Comparison of ENCODE assay signal across 8 cellular contexts in the genomic region with DNA sequence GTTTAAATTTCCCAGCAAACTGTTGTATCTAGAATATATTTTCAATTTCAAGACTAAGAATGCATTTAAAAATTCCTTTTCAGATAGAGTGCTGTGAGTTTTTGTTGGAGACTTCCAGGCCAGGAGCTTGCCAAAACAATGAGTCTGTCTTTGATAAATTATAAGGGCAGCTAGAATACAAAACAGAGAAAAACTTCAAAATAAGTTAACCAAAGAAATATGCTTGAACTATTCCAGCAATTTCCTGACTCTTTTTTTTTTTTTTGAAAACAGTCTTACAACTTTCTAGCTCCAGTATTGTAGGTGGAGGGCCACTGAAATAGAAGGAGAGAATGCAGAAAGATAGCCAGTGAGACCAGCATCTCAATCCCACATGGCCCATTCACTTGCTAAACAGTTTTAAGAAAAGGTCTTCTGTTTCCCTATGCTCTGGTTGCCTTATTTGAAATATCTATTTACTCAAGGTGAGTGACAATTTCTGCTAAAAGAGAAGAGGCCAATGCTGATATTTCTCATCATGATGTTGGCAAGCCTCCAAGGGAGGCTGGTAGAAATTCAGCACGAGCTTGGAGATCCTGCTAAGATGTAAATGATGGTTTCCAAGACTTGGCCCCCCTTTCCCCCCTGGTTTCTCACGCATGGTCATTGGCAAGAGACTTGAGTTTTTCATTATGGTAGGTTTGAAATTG.
DNase-seq lines count a peak whose midpoint lies in the region; ATAC-seq and TF ChIP-seq lines count a peak whose summit lies in the region.

No MANE protein-coding gene starts in this region.

- no peaks in the 10 kb centered on the region for H3K36me3 ChIP-seq in right atrium auricular region
- H3K36me3 ChIP-seq in left lung: peaks cover 0 to 4% of the 10 kb centered on the region in 2 donors
- peaks cover 0 to 3% of the 10 kb centered on the region in 2 donors for H3K36me3 ChIP-seq in psoas muscle (ENCODE audit: insufficient read depth in 1 of 2, low read depth in 1 of 2)

- H3K9me3 ChIP-seq in right atrium auricular region: peaks cover 0 to 9% of the 10 kb centered on the region in 2 donors
- H3K9me3 ChIP-seq in left lung: peaks cover 0 to 8% of the 10 kb centered on the region in 2 donors
- H3K9me3 ChIP-seq in psoas muscle: no peaks in the 10 kb centered on the region

- H3K4me3 ChIP-seq in right atrium auricular region: no peak overlapping the region
- no peak overlapping the region for H3K4me3 ChIP-seq in left lung
- no peak overlapping the region for H3K4me3 ChIP-seq in psoas muscle

- 45 to 68% (median 60%) methylated on average over 2 of the region's 2 CpGs for WGBS in psoas muscle, 3 donors

- no peaks in the 10 kb centered on the region for H3K27me3 ChIP-seq in right atrium auricular region
- H3K27me3 ChIP-seq in left lung: no peaks in the 10 kb centered on the region
- no peaks in the 10 kb centered on the region for H3K27me3 ChIP-seq in psoas muscle (ENCODE audit: insufficient read depth in 3 of 3, low read length in 2 of 3)

- TF ChIP-seq CTCF in right atrium auricular region (IDR thresholded peaks at IDR 0.05): no peak
- no peak for TF ChIP-seq CTCF in left lung (IDR thresholded peaks at IDR 0.05)
- no peak for TF ChIP-seq CTCF in psoas muscle (IDR thresholded peaks at IDR 0.05)

- peak; percentile 50 for DNase-seq in right atrium auricular region (ENCODE audit: low spot score)
- DNase-seq in Right ventricle myocardium superior: no peak
- peak; percentile 74 for DNase-seq in astrocyte of the hippocampus (ENCODE audit: low read depth, low spot score)
- DNase-seq in left lung: no peak
- no peak for DNase-seq in NCI-H345 treated with DMSO at 0.1 percent for 48 hours (lab: John Stamatoyannopoulos, UW; ENCODE audit: unreplicated experiment)
- no peak for DNase-seq in NCI-H2107 treated with DMSO at 0.1 percent for 48 hours (lab: John Stamatoyannopoulos, UW; ENCODE audit: unreplicated experiment)
- DNase-seq in psoas muscle: no peak
- no peak for DNase-seq in stimulated activated CD4-positive, alpha-beta T cell treated with anti-CD3 and anti-CD28 coated beads, Interleukin-4, amount 100 ng/mL, for 4 hours

- H3K4me1 ChIP-seq in right atrium auricular region: peaks cover 0 to 25% of the 10 kb centered on the region in 2 donors
- H3K4me1 ChIP-seq in left lung: peaks cover 14 to 33% of the 10 kb centered on the region in 2 donors
- peaks cover 21% of the 10 kb centered on the region for H3K4me1 ChIP-seq in psoas muscle

- intact Hi-C loops in Right ventricle myocardium superior (cut with DNase I): no loop called here
- intact Hi-C loops in left lung (cut with DNase I): no loop called here
- intact Hi-C loops in psoas muscle (cut with DNase I): no loop called here

- ATAC-seq in Right ventricle myocardium superior (ENCODE audit: poor library complexity) (no peak), left lung (peak; percentile 22), psoas muscle (no peak)

- H3K27ac ChIP-seq in right atrium auricular region (peak overlapping the region; percentile 51 to 53), left lung (peak overlapping the region; percentile 46 to 50), psoas muscle (no peak overlapping the region)

Comparison
In these comparisons a context has a peak if more than half of its experiments do, and no peak if none do; other contexts are left out.
1. DNase-seq: peak in right atrium auricular region (single experiment) and astrocyte of the hippocampus (single experiment); none in Right ventricle myocardium superior (single experiment), left lung (0 of 2), NCI-H345 treated with DMSO at 0.1 percent for 48 hours (single experiment), NCI-H2107 treated with DMSO at 0.1 percent for 48 hours (single experiment), psoas muscle (0 of 2) and stimulated activated CD4-positive, alpha-beta T cell treated with anti-CD3 and anti-CD28 coated beads, Interleukin-4, amount 100 ng/mL, for 4 hours (0 of 2).